Comparison of ENCODE assay signal across 8 cellular contexts in the genomic region with DNA sequence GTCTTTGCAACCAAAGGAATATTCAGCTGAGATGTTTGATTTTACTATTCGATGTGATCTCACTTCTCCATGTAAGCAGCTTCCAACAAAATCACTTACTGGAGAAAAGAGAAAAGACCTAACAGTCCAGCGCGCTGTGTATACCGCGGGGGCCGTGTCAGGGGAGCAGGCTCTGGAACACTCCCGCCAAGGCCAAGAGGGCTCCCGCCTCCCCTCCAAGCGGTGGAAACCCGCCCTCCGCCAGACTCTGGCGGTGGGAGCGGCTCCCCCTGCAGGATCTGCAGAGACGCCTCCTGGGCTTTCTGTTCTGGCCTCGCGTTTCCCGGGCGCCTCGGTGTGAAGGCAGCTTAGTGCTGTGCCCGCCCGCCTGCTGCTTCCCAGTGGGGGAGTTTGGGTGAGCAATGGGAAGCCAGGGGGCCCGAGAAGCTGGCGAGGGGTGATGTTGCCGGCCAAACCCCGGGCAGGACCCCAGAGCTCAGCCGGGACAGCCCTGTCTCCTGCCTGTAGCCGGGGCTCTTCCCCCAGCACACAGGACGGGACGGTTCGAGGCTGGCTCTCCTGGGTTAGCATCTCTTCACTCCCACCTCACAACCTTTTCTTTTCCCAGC. TPM values are rescaled to one million over a fixed set of nuclear protein-coding genes. Genes with fewer than 3 reads are reported as not detected.
A peak's percentile ranks its signal among the peaks of the same experiment; 100 is the strongest.
DNase-seq lines count a peak whose midpoint lies in the region; TF ChIP-seq lines count a peak whose summit lies in the region.

No MANE protein-coding gene starts in this region.

- peaks cover 2 to 23% (median 9%) of the 10 kb centered on the region in 4 donors for H3K4me1 ChIP-seq in liver (ENCODE audit: control insufficient read depth in 4 of 4, insufficient read depth in 4 of 4, low read length in 3 of 4)

- peak overlapping the region in 1 of 3 donors; percentile 38 for H3K4me3 ChIP-seq in liver (ENCODE audit: low read depth in 1 of 3, low read length in 3 of 3)

- peak; percentile 52 for TF ChIP-seq CTCF in liver (IDR thresholded peaks at IDR 0.05; ENCODE audit: low read depth, low read length, missing input control)

- peak; percentile 69 to 77 for TF ChIP-seq RAD21 in liver (IDR thresholded peaks at IDR 0.05)

- peak; percentile 66 for DNase-seq in CD1c-positive myeloid dendritic cell (ENCODE audit: extremely low spot score)
- DNase-seq in HCEC 1CT: peak; percentile 70
- DNase-seq in NCI-H524 treated with DMSO at 0.1 percent for 48 hours (lab: John Stamatoyannopoulos, UW): peak; percentile 44
- peak; percentile 59 for DNase-seq in activated CD4-positive, alpha-beta T cell treated with anti-CD3 and anti-CD28 coated beads, Interleukin-2, amount 50 U/mL, for 1 hour
- DNase-seq in dedifferentiated amniotic fluid mesenchymal stem cell (ENCODE audit: extremely low spot score): peak; percentile 58
- peak; percentile 57 to 62 for DNase-seq in stimulated activated CD4-positive, alpha-beta T cell treated with anti-CD3 and anti-CD28 coated beads, Interleukin-2, amount 100 ng/mL, for 48 hours
- DNase-seq in cortex of kidney (lab: John Stamatoyannopoulos, UW): no peak

- no peak overlapping the region for H3K27ac ChIP-seq in liver (ENCODE audit: low read depth in 1 of 2, low read length in 2 of 2)

- H3K36me3 ChIP-seq in liver (ENCODE audit: control insufficient read depth in 4 of 4, insufficient read depth in 3 of 4, low read depth in 1 of 4, low read length in 3 of 4): no peaks in the 10 kb centered on the region

- no peaks in the 10 kb centered on the region for H3K27me3 ChIP-seq in liver (ENCODE audit: control insufficient read depth in 4 of 4, insufficient read depth in 4 of 4, low read length in 3 of 4)

- no peaks in the 10 kb centered on the region for H3K9me3 ChIP-seq in liver (ENCODE audit: control insufficient read depth in 4 of 4, low read length in 3 of 4)

- WGBS in liver: 4% methylated on average over 30 of the region's 30 CpGs

- H3K9ac ChIP-seq in liver (ENCODE audit: low read depth in 1 of 2, low read length in 2 of 2): no peak overlapping the region

TF ChIP-seq in liver, 16 proteins besides CTCF, POLR2A, EP300 and RAD21:
- TF ChIP-seq FOXA1 (IDR thresholded peaks at IDR 0.05): no peak
- no peak for TF ChIP-seq HNF4G (IDR thresholded peaks at IDR 0.05)
- TF ChIP-seq GABPA (IDR thresholded peaks at IDR 0.05 in 1 of 2, conservative IDR thresholded peaks at IDR 0.05 in 1 of 2): no peak
- no peak for TF ChIP-seq EGR1 (IDR thresholded peaks at IDR 0.05; ENCODE audit: low read depth in 2 of 2)
- TF ChIP-seq, protein P1, sequence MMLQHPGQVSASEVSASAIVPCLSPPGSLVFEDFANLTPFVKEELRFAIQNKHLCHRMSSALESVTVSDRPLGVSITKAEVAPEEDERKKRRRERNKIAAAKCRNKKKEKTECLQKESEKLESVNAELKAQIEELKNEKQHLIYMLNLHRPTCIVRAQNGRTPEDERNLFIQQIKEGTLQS (IDR thresholded peaks at IDR 0.05): no peak
- no peak for TF ChIP-seq NR2F2 (IDR thresholded peaks at IDR 0.05)
TF ChIP-seq in liver: peak in this region for 0.

RNA-seq across cellular contexts. Expression of a gene that starts 36.3 kb away (rescaled TPM):
- total RNA-seq in liver: 1 to 10 TPM; 2.9 to 3.3 TPM
- 1 to 10 TPM; 2.3 to 5.3 TPM for polyA plus RNA-seq in liver

RNA-seq across cellular contexts. Expression of a gene that starts 57.8 kb away (rescaled TPM):
- 10 to 100 TPM in 1 of 2 donors, 1 to 10 TPM in 1; 8.9 to 13.5 TPM for total RNA-seq in liver
- polyA plus RNA-seq in liver: 1 to 10 TPM; 7.9 to 8.8 TPM
